In genomic region chr3:122926811-122927210, GRCh38 we compare ENCODE assay signal across 9 cellular contexts.
"Had no signal": no experiment of that assay in that cellular context is flagged by ENCODE, and none has a peak within 500 bp of the region (broad histone marks: within the 10 kb centered on the region; RNA-seq: fewer than 3 reads in every experiment).

No MANE protein-coding gene starts in this region.

- H3K4me1 Mint-ChIP-seq: GM23338 had no signal

- H3K27ac ChIP-seq: HL-60, KMS-11 had no signal

- H3K27ac Mint-ChIP-seq: GM23338 had no signal

- H3K9ac ChIP-seq: KMS-11 had no signal

- H3K9me3 ChIP-seq: HAP-1 had no signal

- H3K36me3 ChIP-seq: HAP-1 had no signal

- DNase-seq: H7, IMR-90, Karpas-422, KBM-7 had no signal

- H3K4me3 ChIP-seq: GM23338, HAP-1 had no signal

- H3K4me1 ChIP-seq: HAP-1 had no signal

- H2AFZ ChIP-seq: GM23338 had no signal

- H3K4me3 Mint-ChIP-seq: GM23338 had no signal

- H3K4me2 ChIP-seq: GM23338, KMS-11 had no signal

- ATAC-seq: GM23338, HCT116 had no signal

- H3K9me3 Mint-ChIP-seq: GM23338 had no signal
